8 cellular contexts compared by ENCODE assay signal in the genomic region with DNA sequence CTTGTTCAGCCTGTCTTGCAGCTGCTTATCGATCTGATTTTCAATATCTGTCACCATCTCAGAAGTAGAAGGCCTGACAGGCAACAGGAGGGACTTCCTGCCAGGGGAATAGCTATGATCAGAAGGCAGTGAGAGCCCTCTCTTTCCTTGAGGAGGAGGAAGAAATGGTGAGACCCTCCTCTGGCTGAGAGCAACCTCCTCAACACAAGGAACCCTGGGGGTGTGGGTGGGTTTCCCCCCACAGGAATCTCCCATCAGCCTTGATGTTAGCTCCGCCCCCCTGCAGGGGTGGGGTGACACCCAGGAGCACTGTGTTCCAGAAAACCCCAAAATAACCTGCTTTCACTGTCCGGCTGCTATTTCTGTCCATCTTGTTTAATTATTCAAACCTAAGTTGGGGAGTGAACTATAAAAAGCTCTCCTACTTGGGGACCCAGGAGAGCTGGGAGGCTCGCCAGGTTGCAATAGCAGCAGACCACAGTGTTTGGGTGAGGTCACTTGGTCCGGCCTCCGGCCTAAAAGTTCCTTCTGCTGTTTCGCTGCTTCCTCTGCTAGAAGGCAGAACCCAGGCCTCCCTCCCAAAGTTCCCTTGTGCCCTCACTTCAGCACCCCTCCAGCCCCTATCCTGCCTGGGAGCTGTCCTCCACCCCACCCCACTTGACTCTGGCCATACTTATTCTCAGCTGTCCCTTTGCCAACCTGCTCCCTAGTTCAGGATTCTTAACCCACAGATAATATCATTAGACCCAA. TPM values are rescaled to one million over a fixed set of nuclear protein-coding genes. Genes with fewer than 3 reads are reported as not detected.
DNase-seq lines count a peak whose midpoint lies in the region; TF ChIP-seq lines count a peak whose summit lies in the region.

No MANE protein-coding gene starts in this region.

- H4K91ac ChIP-seq in neuronal stem cell (ENCODE audit: low read depth, low read length, poor library complexity), result no peak overlapping the region
- no peak overlapping the region for H4K91ac ChIP-seq in trophoblast cell (ENCODE audit: low read depth, low read length)

- no peak overlapping the region for H4K12ac ChIP-seq in trophoblast cell (ENCODE audit: low read depth, low read length)

- peak overlapping the region; percentile 55 for H2AFZ ChIP-seq in neuronal stem cell (ENCODE audit: low read length)
- H2AFZ ChIP-seq in trophoblast cell (ENCODE audit: insufficient read depth, low read length, poor library complexity), result no peak overlapping the region

- DNase-seq in C1 segment of cervical spinal cord (lab: John Stamatoyannopoulos, UW) (peak in 8 of 14 donors; percentile 17 to 66 (median 38)), HFFc6 (no peak), neuronal stem cell (ENCODE audit: low spot score) (no peak), trophoblast cell (no peak), lower leg skin (ENCODE audit: low spot score in 2 of 2) (no peak), DMS153 treated with DMSO at 0.1 percent for 48 hours (lab: John Stamatoyannopoulos, UW; ENCODE audit: unreplicated experiment) (no peak)
- no peak for DNase-seq in activated effector memory CD4-positive, alpha-beta T cell treated with Interleukin-2 at 50 U/mL for 16 hours

- peak overlapping the region; percentile 59; the same call in 1 of the 2 replicates for H3K27ac Mint-ChIP-seq in HFFc6

- H2BK15ac ChIP-seq in neuronal stem cell (ENCODE audit: low read length), result no peak overlapping the region

- H3K9me3 ChIP-seq in duodenal mucosa (ENCODE audit: control insufficient read depth in 1 of 2, low read length in 2 of 2) (no peaks in the 10 kb centered on the region), neuronal stem cell (replicated peaks in 1 of 2; ENCODE audit: control insufficient read depth in 2 of 2, insufficient read depth in 1 of 2, low read depth in 1 of 2, low read length in 2 of 2) (no peaks in the 10 kb centered on the region), trophoblast cell (ENCODE audit: insufficient read depth, low read depth, low read length) (no peaks in the 10 kb centered on the region)

- no peak overlapping the region for H3K23ac ChIP-seq in neuronal stem cell (ENCODE audit: low read depth, low read length, poor library complexity)
- H3K23ac ChIP-seq in trophoblast cell (ENCODE audit: low read length), result no peak overlapping the region

- TF ChIP-seq CTCF in HFFc6 (IDR thresholded peaks at IDR 0.05) (no peak), lower leg skin (IDR thresholded peaks at IDR 0.05) (no peak)

- H3K14ac ChIP-seq in neuronal stem cell (ENCODE audit: low read length) (no peak overlapping the region), trophoblast cell (ENCODE audit: low read length) (no peak overlapping the region)

- H3K4me1 ChIP-seq in duodenal mucosa (ENCODE audit: control insufficient read depth in 1 of 2, insufficient read depth in 2 of 2, low read length in 2 of 2) (peaks cover 41 to 44% of the 10 kb centered on the region in 2 donors), neuronal stem cell (ENCODE audit: control insufficient read depth in 2 of 2, insufficient read depth in 1 of 2, low read depth in 1 of 2, low read length in 2 of 2) (peaks cover 11 to 16% of the 10 kb centered on the region in 2 donors), trophoblast cell (ENCODE audit: control insufficient read depth in 1 of 2, insufficient read depth in 2 of 2, low read length in 2 of 2) (peaks cover 10 to 12% of the 10 kb centered on the region in 2 experiments)

- H2BK5ac ChIP-seq in neuronal stem cell (ENCODE audit: low read length), result no peak overlapping the region
- no peak overlapping the region for H2BK5ac ChIP-seq in trophoblast cell (ENCODE audit: low read depth, low read length, poor library complexity)

- no peak overlapping the region for H3K4me3 Mint-ChIP-seq in HFFc6

- WGBS in neuronal stem cell (ENCODE audit: extremely low coverage in 2 of 2, insufficient read length in 2 of 2, insufficient replicate concordance in 1 of 2), 2 donors, result no CpG with 5 or more reads among the region's 7 CpGs
- WGBS in trophoblast cell (ENCODE audit: extremely low coverage, insufficient coverage, insufficient read length), result no CpG with 5 or more reads among the region's 7 CpGs
- 41 to 61% methylated on average over 7 of the region's 7 CpGs for WGBS in lower leg skin, 2 donors

- no peak overlapping the region for H3K4ac ChIP-seq in neuronal stem cell (ENCODE audit: low read length)
- no peak overlapping the region for H3K4ac ChIP-seq in trophoblast cell (ENCODE audit: low read depth, low read length)

- H3K36me3 ChIP-seq in duodenal mucosa (ENCODE audit: control insufficient read depth in 1 of 2, insufficient read depth in 2 of 2, low read length in 2 of 2) (no peaks in the 10 kb centered on the region), neuronal stem cell (replicated peaks in 1 of 2; ENCODE audit: control insufficient read depth in 2 of 2, insufficient read depth in 2 of 2, low read length in 2 of 2) (no peaks in the 10 kb centered on the region), trophoblast cell (ENCODE audit: control insufficient read depth in 1 of 2, insufficient read depth in 2 of 2, low read length in 2 of 2) (no peaks in the 10 kb centered on the region)

- intact Hi-C loops in lower leg skin (cut with DNase I; ENCODE audit: low total_unique reads), result no loop called here

- no peak overlapping the region for H2BK120ac ChIP-seq in neuronal stem cell (ENCODE audit: low read depth, low read length)
- no peak overlapping the region for H2BK120ac ChIP-seq in trophoblast cell (ENCODE audit: insufficient read depth, low read length, poor library complexity)

- no peaks in the 10 kb centered on the region for H3K9me3 Mint-ChIP-seq in HFFc6

- H3K4me2 ChIP-seq in neuronal stem cell (ENCODE audit: insufficient read depth, low read length, poor library complexity, severe bottlenecking) (no peak overlapping the region), trophoblast cell (ENCODE audit: low read length) (no peak overlapping the region)

- H3K27ac ChIP-seq in duodenal mucosa (ENCODE audit: low read depth, low read length) (peak overlapping the region; percentile 74), neuronal stem cell (replicated peaks; ENCODE audit: low read length) (no peak overlapping the region), trophoblast cell (ENCODE audit: low read depth, low read length) (no peak overlapping the region)

- peaks cover under 1% of the 10 kb centered on the region for H3K27me3 Mint-ChIP-seq in HFFc6 (ENCODE audit: insufficient read depth)

- H3K79me1 ChIP-seq in neuronal stem cell (ENCODE audit: low read depth, low read length) (peaks cover 3% of the 10 kb centered on the region), trophoblast cell (ENCODE audit: low read length) (peaks cover 14% of the 10 kb centered on the region)

- H3K79me2 ChIP-seq in trophoblast cell (ENCODE audit: control insufficient read depth, insufficient read depth, low read length, poor library complexity), result no peaks in the 10 kb centered on the region

- no peak overlapping the region for H2BK12ac ChIP-seq in neuronal stem cell (ENCODE audit: low read length)
- no peak overlapping the region for H2BK12ac ChIP-seq in trophoblast cell (ENCODE audit: low read length)

- H3K18ac ChIP-seq in neuronal stem cell (ENCODE audit: low read length), result no peak overlapping the region
- no peak overlapping the region for H3K18ac ChIP-seq in trophoblast cell (ENCODE audit: low read length)

- H3K36me3 Mint-ChIP-seq in HFFc6 (ENCODE audit: low read depth), result no peaks in the 10 kb centered on the region

- H2AK5ac ChIP-seq in neuronal stem cell (ENCODE audit: low read depth, low read length) (no peak overlapping the region), trophoblast cell (ENCODE audit: low read length) (no peak overlapping the region)

- H4K8ac ChIP-seq in neuronal stem cell (ENCODE audit: low read depth, low read length) (no peak overlapping the region), trophoblast cell (ENCODE audit: low read depth, low read length) (no peak overlapping the region)

- H3K4me3 ChIP-seq in duodenal mucosa (ENCODE audit: low read depth in 1 of 2, low read length in 2 of 2), result no peak overlapping the region
- H3K4me3 ChIP-seq in neuronal stem cell (ENCODE audit: low read length in 2 of 2), result no peak overlapping the region
- no peak overlapping the region for H3K4me3 ChIP-seq in trophoblast cell (ENCODE audit: low read depth, low read length)
- no peak overlapping the region for H3K4me3 ChIP-seq in lower leg skin (ENCODE audit: low read depth, poor library complexity, severe bottlenecking)

- no peak for TF ChIP-seq POLR2A in lower leg skin (IDR thresholded peaks at IDR 0.05)

- H3K27me3 ChIP-seq in duodenal mucosa (ENCODE audit: control insufficient read depth in 1 of 2, insufficient read depth in 2 of 2, low read length in 2 of 2) (no peaks in the 10 kb centered on the region), neuronal stem cell (ENCODE audit: control insufficient read depth in 3 of 3, insufficient read depth in 3 of 3, low read depth in 1 of 3, low read length in 3 of 3) (peaks cover 0 to 44% (median 2%) of the 10 kb centered on the region in 3 experiments), trophoblast cell (ENCODE audit: insufficient read depth, low read length) (peaks cover 2% of the 10 kb centered on the region)

- H3K4me1 Mint-ChIP-seq in HFFc6 (ENCODE audit: low read depth), result peaks cover 74% of the 10 kb centered on the region

- H3K9ac ChIP-seq in duodenal mucosa (ENCODE audit: low read depth in 1 of 2, low read length in 2 of 2) (peak overlapping the region; percentile 39 to 47), neuronal stem cell (ENCODE audit: low read depth, low read length, poor library complexity) (no peak overlapping the region), trophoblast cell (ENCODE audit: low read length) (no peak overlapping the region)

RNA-seq across cellular contexts. Expression of a gene that starts 7.8 kb away (rescaled TPM):
- 10 to 100 TPM; 50.0 to 60.1 (median 56.8) TPM for total RNA-seq in HFFc6 (2021; fragmentation: NEBNext Ultra II Directional; extraction: Animal tissue kit (Norgen Biotek cat#: 25700))
- 8.4 TPM for polyA plus RNA-seq in neuronal stem cell (2013, experiment 1 of 2)
- polyA plus RNA-seq in neuronal stem cell (2013, experiment 2 of 2), result 9.2 TPM
- polyA plus RNA-seq in trophoblast cell (2013), result 10.5 and 10.7 TPM in 2 replicates
- total RNA-seq in lower leg skin, result 10 to 100 TPM; 32.1 to 67.3 (median 55.6) TPM

Comparison
In these comparisons a context has a peak if more than half of its experiments do, and no peak if none do; other contexts are left out.
1. DNase-seq: peak in C1 segment of cervical spinal cord (8 of 14); none in HFFc6 (single experiment), neuronal stem cell (single experiment), activated effector memory CD4-positive, alpha-beta T cell treated with Interleukin-2 at 50 U/mL for 16 hours (single experiment), trophoblast cell (0 of 2), lower leg skin (0 of 2) and DMS153 treated with DMSO at 0.1 percent for 48 hours (single experiment).
2. H3K9ac ChIP-seq: peak in duodenal mucosa (2 of 2); none in neuronal stem cell (single experiment) and trophoblast cell (single experiment).